ENCODE assay signal across 10 cellular contexts in genomic region chr7:139737221-139738100, GRCh38. TPM values are rescaled to one million over a fixed set of nuclear protein-coding genes. Genes with fewer than 3 reads are reported as not detected.
DNase-seq lines count a peak whose midpoint lies in the region; ATAC-seq and TF ChIP-seq lines count a peak whose summit lies in the region.
"Had no signal": no experiment of that assay in that cellular context is flagged by ENCODE, and none has a peak within 500 bp of the region (broad histone marks: within the 10 kb centered on the region; RNA-seq: fewer than 3 reads in every experiment).

No MANE protein-coding gene starts in this region.

- peaks cover 25% of the 10 kb centered on the region for H3K4me1 ChIP-seq in CD8-positive, alpha-beta T cell (ENCODE audit: insufficient read depth, low read length)
- H3K4me1 ChIP-seq in OCI-LY7 (ENCODE audit: insufficient read depth, low read length, poor library complexity, severe bottlenecking), result peaks cover 26% of the 10 kb centered on the region
- H3K4me1 ChIP-seq in testis, result peaks cover 4% of the 10 kb centered on the region

- H3K9me3 Mint-ChIP-seq in CD8-positive, alpha-beta T cell, result no peaks in the 10 kb centered on the region
- peaks cover 12% of the 10 kb centered on the region for H3K9me3 Mint-ChIP-seq in nephron progenitor cell

- peaks cover 14% of the 10 kb centered on the region for H3K36me3 Mint-ChIP-seq in CD8-positive, alpha-beta T cell
- H3K36me3 Mint-ChIP-seq in nephron progenitor cell (ENCODE audit: low read depth), result peaks cover 45% of the 10 kb centered on the region

- no peak overlapping the region; the same call in 1 of the 2 replicates for H2AFZ ChIP-seq in OCI-LY7 (ENCODE audit: low read length)

- no peak for TF ChIP-seq CTCF in CD8-positive, alpha-beta T cell (IDR thresholded peaks at IDR 0.05)
- no peak for TF ChIP-seq CTCF in OCI-LY7 (conservative IDR thresholded peaks at IDR 0.05; ENCODE audit: low read length)
- TF ChIP-seq CTCF in dorsolateral prefrontal cortex (IDR thresholded peaks at IDR 0.05 in 54 of 56, conservative IDR thresholded peaks at IDR 0.05 in 2 of 56; ENCODE audit: low read depth in 1 of 56, partially characterized antibody in 56 of 56), result no peak
- TF ChIP-seq CTCF in nephron progenitor cell (IDR thresholded peaks at IDR 0.05), result no peak
- no peak for TF ChIP-seq CTCF in testis (IDR thresholded peaks at IDR 0.05)

- peak overlapping the region; percentile 69 for H3K27ac Mint-ChIP-seq in CD8-positive, alpha-beta T cell
- peak overlapping the region; percentile 68 for H3K27ac Mint-ChIP-seq in nephron progenitor cell

- TF ChIP-seq POLR2A in testis (IDR thresholded peaks at IDR 0.05), result no peak

- no peaks in the 10 kb centered on the region for H3K36me3 ChIP-seq in CD8-positive, alpha-beta T cell (ENCODE audit: insufficient read depth, low read length)
- no peaks in the 10 kb centered on the region for H3K36me3 ChIP-seq in OCI-LY7 (ENCODE audit: insufficient read depth, low read length)
- no peaks in the 10 kb centered on the region for H3K36me3 ChIP-seq in testis (ENCODE audit: low read depth, missing control alignments)
- H3K36me3 ChIP-seq: ovary had no signal

- H3K79me2 ChIP-seq in OCI-LY7 (ENCODE audit: insufficient read depth, low read depth, low read length), result no peaks in the 10 kb centered on the region

- H3K27me3 Mint-ChIP-seq in CD8-positive, alpha-beta T cell (ENCODE audit: low read depth), result no peaks in the 10 kb centered on the region
- peaks cover 4% of the 10 kb centered on the region for H3K27me3 Mint-ChIP-seq in nephron progenitor cell (ENCODE audit: low read depth, poor library complexity)

- H3K4me3 ChIP-seq in CD8-positive, alpha-beta T cell (ENCODE audit: low read depth, low read length), result no peak overlapping the region
- H3K4me3 ChIP-seq in OCI-LY7 (ENCODE audit: low read depth, low read length, poor library complexity, severe bottlenecking) (peak overlapping the region; percentile 5), dorsolateral prefrontal cortex (peak overlapping the region in 2 of 59 donors; percentile 10 to 25), testis (no peak overlapping the region)
- H3K4me3 ChIP-seq: ovary had no signal

- H3K9me3 ChIP-seq in CD8-positive, alpha-beta T cell (ENCODE audit: low read length), result no peaks in the 10 kb centered on the region
- no peaks in the 10 kb centered on the region for H3K9me3 ChIP-seq in OCI-LY7 (ENCODE audit: low read length)
- H3K9me3 ChIP-seq in testis, result no peaks in the 10 kb centered on the region
- H3K9me3 ChIP-seq: ovary had no signal

- no peaks in the 10 kb centered on the region for H3K9me2 ChIP-seq in OCI-LY7 (ENCODE audit: insufficient read depth, low read length)

- WGBS in testis, 2 donors, result 79 to 85% methylated on average over 10 of the region's 10 CpGs

- peak; percentile 52 for ATAC-seq in CD8-positive, alpha-beta T cell
- ATAC-seq in GM19467 (IDR thresholded peaks at IDR 0.05; ENCODE audit: unreplicated experiment), result no peak

- peak in 2 of 7 experiments; percentile 8 to 49 for DNase-seq in CD8-positive, alpha-beta T cell
- DNase-seq in OCI-LY7 (ENCODE audit: low spot score) (peak; percentile 54), dorsolateral prefrontal cortex (no peak), nephron progenitor cell (no peak), globus pallidus (ENCODE audit: low spot score) (no peak), hippocampal formation (lab: John Stamatoyannopoulos, UW) (no peak), testis (no peak)
- DNase-seq: MM.1S, ovary had no signal

- peaks cover 63% of the 10 kb centered on the region for H3K4me1 Mint-ChIP-seq in CD8-positive, alpha-beta T cell (ENCODE audit: low read depth)
- H3K4me1 Mint-ChIP-seq in nephron progenitor cell, result peaks cover 43% of the 10 kb centered on the region

- BruUV-seq in OCI-LY7 (replicated peaks; lab: Mats Ljungman, UMichigan), result no TSS peak

- peak overlapping the region; percentile 55 for H3K4me3 Mint-ChIP-seq in CD8-positive, alpha-beta T cell
- no peak overlapping the region for H3K4me3 Mint-ChIP-seq in nephron progenitor cell

- no peak overlapping the region for H3K27ac ChIP-seq in CD8-positive, alpha-beta T cell (ENCODE audit: low read depth, low read length)
- H3K27ac ChIP-seq in OCI-LY7 (ENCODE audit: low read depth, low read length, poor library complexity, severe bottlenecking) (peak overlapping the region; percentile 61), dorsolateral prefrontal cortex (peak overlapping the region; percentile 41 to 99 (median 94)), testis (peak overlapping the region in 1 of 2 donors; percentile 12)
- H3K27ac ChIP-seq: ovary had no signal

- intact Hi-C loops in CD8-positive, alpha-beta T cell (cut with DNase I, micrococcal nuclease), result loop anchor here in 1 of 2 experiments (5.0 kb wide), 1 partner anchor 385 kb away; no protein-coding TSS in a partner anchor
- intact Hi-C loops in OCI-LY7 (cut with micrococcal nuclease; ENCODE audit: unreplicated experiment), result no loop called here
- intact Hi-C loops in dorsolateral prefrontal cortex (cut with DNase I), result loop anchor here in 1 of 2 donors (5.0 kb wide), 2 partner anchors 40 to 90 kb away; partner anchors contain the start of gene HIPK2
- intact Hi-C loops in testis (cut with DNase I; ENCODE audit: low total_unique reads), result no loop called here

- CTCF ChIA-PET in CD8-positive, alpha-beta T cell (lab: Charles Lee), result interaction anchor here (0.7 to 1.6 kb wide), 4 partner anchors 10 to 119 kb away, joined by 3 to 5 read pairs (median 4); no protein-coding TSS in a partner anchor
- CTCF ChIA-PET in OCI-LY7 (lab: Charles Lee; ENCODE audit: unreplicated experiment), result no interaction called here

- peak overlapping the region; percentile 48 for H3K4me2 ChIP-seq in OCI-LY7 (ENCODE audit: low read length)

- no peaks in the 10 kb centered on the region for H4K20me1 ChIP-seq in OCI-LY7 (ENCODE audit: insufficient read depth, low read length)

- H3K27me3 ChIP-seq in CD8-positive, alpha-beta T cell (ENCODE audit: insufficient read depth, low read length), result no peaks in the 10 kb centered on the region
- H3K27me3 ChIP-seq in dorsolateral prefrontal cortex (no peaks in the 10 kb centered on the region), testis (no peaks in the 10 kb centered on the region)
- H3K27me3 ChIP-seq: ovary had no signal

- POLR2A ChIA-PET in CD8-positive, alpha-beta T cell (lab: Charles Lee), result interaction anchor here (1.1 to 1.8 kb wide), 5 partner anchors 12 to 80 kb away, joined by 3 to 11 read pairs (median 3); no protein-coding TSS in a partner anchor
- POLR2A ChIA-PET in OCI-LY7 (lab: Charles Lee), result interaction anchor here (0.6 to 2.0 kb wide), 7 partner anchors 12 to 922 kb away, joined by 3 to 5 read pairs (median 3); no protein-coding TSS in a partner anchor

RNA-seq across cellular contexts. Expression of gene HIPK2, which starts 40.3 kb away (rescaled TPM):
- 10 to 100 TPM; 19.8 to 21.3 TPM for total RNA-seq in CD8-positive, alpha-beta T cell
- 5.9 and 6.2 TPM in 2 replicates for total RNA-seq in OCI-LY7 (2014; rRNA removed; shearing (Covaris generic))
- 7.9 and 10.3 TPM in 2 replicates for total RNA-seq in OCI-LY7 (2022)
- total RNA-seq in dorsolateral prefrontal cortex, result 100 to 1,000 TPM; 106 to 688 (median 242) TPM
- total RNA-seq in testis, result 10 to 100 TPM; 17.8 to 22.4 TPM
- polyA plus RNA-seq in testis (ENCODE audit: insufficient read depth, low read depth, low replicate concordance), result 6.3 TPM

Comparison
In these comparisons a context has a peak if more than half of its experiments do, and no peak if none do; other contexts are left out.
1. RNA of gene HIPK2, which starts 40.3 kb away (total RNA-seq): 106 to 688 TPM in dorsolateral prefrontal cortex; 17.8 to 22.4 TPM in testis, 19.8 to 21.3 TPM in CD8-positive, alpha-beta T cell and 5.9 to 10.3 TPM in OCI-LY7; every median in the first group is over 4 times any median in the second.